ENCODE assay signal across 1 cellular context in the genomic region with DNA sequence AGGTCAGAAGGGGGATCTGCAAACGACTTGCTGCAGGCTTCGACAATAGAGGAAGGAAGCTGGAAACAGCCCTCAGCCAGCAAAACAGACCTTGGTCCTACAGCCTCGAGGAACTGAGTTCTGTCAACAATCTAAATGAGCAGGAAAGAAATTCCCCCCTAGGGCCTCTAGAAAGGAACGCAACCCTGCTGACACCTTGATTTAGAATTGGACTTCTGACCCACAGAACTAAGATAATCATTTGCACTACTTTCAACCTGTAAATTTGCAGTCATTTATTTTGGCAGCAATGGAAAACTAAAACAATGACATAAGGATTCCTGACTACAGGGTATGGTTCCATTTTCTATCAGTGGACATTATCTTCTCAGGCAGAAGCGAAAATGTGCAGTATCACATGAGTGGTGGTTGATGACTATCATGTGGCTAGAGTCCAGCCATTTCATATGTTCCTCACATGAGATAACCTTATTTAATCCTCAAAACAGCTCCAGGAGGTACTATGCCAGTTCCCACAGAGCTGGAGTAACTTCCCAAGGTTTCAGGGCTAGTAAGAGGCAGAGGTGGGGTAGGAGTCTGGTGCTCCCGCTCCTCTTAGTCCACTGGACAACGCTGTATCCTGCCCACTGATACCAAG.
A peak's percentile ranks its signal among the peaks of the same experiment; 100 is the strongest.
TF ChIP-seq lines count a peak whose summit lies in the region.

No MANE protein-coding gene starts in this region.

TF ChIP-seq in HepG2, 621 proteins besides CTCF, POLR2A, EP300 and RAD21 (continued from another document and continues in another):
- TF ChIP-seq, protein P1, sequence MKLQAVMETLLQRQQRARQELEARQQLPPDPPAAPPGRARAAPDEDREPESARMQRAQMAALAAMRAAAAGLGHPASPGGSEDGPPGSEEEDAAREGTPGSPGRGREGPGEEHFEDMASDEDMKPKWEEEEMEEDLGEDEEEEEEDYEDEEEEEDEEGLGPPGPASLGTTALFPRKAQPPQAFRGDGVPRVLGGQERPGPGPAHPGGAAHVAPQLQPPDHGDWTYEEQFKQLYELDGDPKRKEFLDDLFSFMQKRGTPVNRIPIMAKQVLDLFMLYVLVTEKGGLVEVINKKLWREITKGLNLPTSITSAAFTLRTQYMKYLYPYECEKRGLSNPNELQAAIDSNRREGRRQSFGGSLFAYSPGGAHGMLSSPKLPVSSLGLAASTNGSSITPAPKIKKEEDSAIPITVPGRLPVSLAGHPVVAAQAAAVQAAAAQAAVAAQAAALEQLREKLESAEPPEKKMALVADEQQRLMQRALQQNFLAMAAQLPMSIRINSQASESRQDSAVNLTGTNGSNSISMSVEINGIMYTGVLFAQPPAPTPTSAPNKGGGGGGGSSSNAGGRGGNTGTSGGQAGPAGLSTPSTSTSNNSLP (IDR thresholded peaks at IDR 0.05; ENCODE audit: low read depth, low read length), result no peak; the same call in 1 of the 2 replicates
- peak; percentile 37; the same call in 1 of the 2 replicates for TF ChIP-seq GATAD2A (CRISPR knock-in tag; IDR thresholded peaks at IDR 0.05)
- no peak for TF ChIP-seq ZSCAN20 (CRISPR knock-in tag; IDR thresholded peaks at IDR 0.05; ENCODE audit: borderline replicate concordance)
- no peak for TF ChIP-seq ZNF383 (CRISPR knock-in tag; IDR thresholded peaks at IDR 0.05; ENCODE audit: borderline replicate concordance)
- no peak for TF ChIP-seq PHF8 (CRISPR knock-in tag; IDR thresholded peaks at IDR 0.05)
- TF ChIP-seq AHDC1 (CRISPR knock-in tag; IDR thresholded peaks at IDR 0.05; ENCODE audit: borderline replicate concordance), result peak; percentile 74; the same call in 1 of the 2 replicates
- no peak for TF ChIP-seq FOXP1 (IDR thresholded peaks at IDR 0.05)
- 0 out of 2 replicates have a peak, but pooled peaks have one; percentile 41 for TF ChIP-seq FOXP1 (CRISPR knock-in tag; IDR thresholded peaks at IDR 0.05)
- TF ChIP-seq RAD51 (IDR thresholded peaks at IDR 0.05; ENCODE audit: borderline replicate concordance), result no peak
- TF ChIP-seq, protein P2, sequence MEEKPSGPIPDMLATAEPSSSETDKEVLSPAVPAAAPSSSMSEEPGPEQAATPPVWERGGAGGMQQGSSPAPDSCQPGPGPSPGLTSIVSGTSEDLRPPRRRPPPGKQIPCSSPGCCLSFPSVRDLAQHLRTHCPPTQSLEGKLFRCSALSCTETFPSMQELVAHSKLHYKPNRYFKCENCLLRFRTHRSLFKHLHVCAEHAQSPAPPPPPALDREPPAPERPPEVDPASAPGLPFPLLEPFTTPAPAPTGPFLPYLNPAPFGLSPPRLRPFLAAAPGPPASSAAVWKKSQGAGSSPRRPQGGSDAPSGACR (CRISPR knock-in tag; IDR thresholded peaks at IDR 0.05), result no peak
- no peak for TF ChIP-seq BRCA1 (CRISPR knock-in tag; IDR thresholded peaks at IDR 0.05)
- TF ChIP-seq NFRKB (IDR thresholded peaks at IDR 0.05), result no peak
- no peak for TF ChIP-seq ZBTB25 (CRISPR knock-in tag; IDR thresholded peaks at IDR 0.05)
- TF ChIP-seq HMG20B (CRISPR knock-in tag; conservative IDR thresholded peaks at IDR 0.05), result no peak
- TF ChIP-seq GABPA (IDR thresholded peaks at IDR 0.05; ENCODE audit: low read depth, low read length), result no peak
- TF ChIP-seq GABPA (CRISPR knock-in tag; IDR thresholded peaks at IDR 0.05; ENCODE audit: low read depth), result peak; percentile 14; the same call in 1 of the 2 replicates
- TF ChIP-seq, protein P3, sequence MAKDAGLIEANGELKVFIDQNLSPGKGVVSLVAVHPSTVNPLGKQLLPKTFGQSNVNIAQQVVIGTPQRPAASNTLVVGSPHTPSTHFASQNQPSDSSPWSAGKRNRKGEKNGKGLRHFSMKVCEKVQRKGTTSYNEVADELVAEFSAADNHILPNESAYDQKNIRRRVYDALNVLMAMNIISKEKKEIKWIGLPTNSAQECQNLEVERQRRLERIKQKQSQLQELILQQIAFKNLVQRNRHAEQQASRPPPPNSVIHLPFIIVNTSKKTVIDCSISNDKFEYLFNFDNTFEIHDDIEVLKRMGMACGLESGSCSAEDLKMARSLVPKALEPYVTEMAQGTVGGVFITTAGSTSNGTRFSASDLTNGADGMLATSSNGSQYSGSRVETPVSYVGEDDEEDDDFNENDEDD (CRISPR knock-in tag; IDR thresholded peaks at IDR 0.05; ENCODE audit: borderline replicate concordance), result no peak
- no peak for TF ChIP-seq SNRNP70 (IDR thresholded peaks at IDR 0.05; ENCODE audit: low read depth, low read length)
- no peak for TF ChIP-seq ZBTB21 (CRISPR knock-in tag; IDR thresholded peaks at IDR 0.05)
- TF ChIP-seq ATM (IDR thresholded peaks at IDR 0.05; ENCODE audit: borderline replicate concordance), result no peak
- TF ChIP-seq KDM6A (CRISPR knock-in tag; IDR thresholded peaks at IDR 0.05; ENCODE audit: low read depth), result peak; percentile 78; the same call in 1 of the 2 replicates
- no peak for TF ChIP-seq ZNF747 (CRISPR knock-in tag; IDR thresholded peaks at IDR 0.05; ENCODE audit: borderline replicate concordance)
- no peak for TF ChIP-seq ZNF780A (CRISPR knock-in tag; IDR thresholded peaks at IDR 0.05)
- TF ChIP-seq SOX13 (IDR thresholded peaks at IDR 0.05), result no peak
- peak in 1 of 2 experiments; percentile 17; a peak in 1 of 4 replicates for TF ChIP-seq SOX13 (CRISPR knock-in tag; conservative IDR thresholded peaks at IDR 0.05 in 1 of 2, IDR thresholded peaks at IDR 0.05 in 1 of 2)
- peak; percentile 51; the same call in 1 of the 2 replicates for TF ChIP-seq HNF4G (IDR thresholded peaks at IDR 0.05; ENCODE audit: borderline replicate concordance, low read depth, low read length)
- TF ChIP-seq HNF4G (CRISPR knock-in tag; IDR thresholded peaks at IDR 0.05; ENCODE audit: borderline replicate concordance, low read depth), result no peak
- no peak for TF ChIP-seq SP1 (IDR thresholded peaks at IDR 0.05)
- no peak for TF ChIP-seq SP1 (CRISPR knock-in tag; IDR thresholded peaks at IDR 0.05)
- TF ChIP-seq TGIF2 (CRISPR knock-in tag; IDR thresholded peaks at IDR 0.05), result no peak
- no peak for TF ChIP-seq RCOR2 (CRISPR knock-in tag; IDR thresholded peaks at IDR 0.05)
- TF ChIP-seq ARID5B (CRISPR knock-in tag; IDR thresholded peaks at IDR 0.05), result peak; percentile 61
- TF ChIP-seq, protein P4, sequence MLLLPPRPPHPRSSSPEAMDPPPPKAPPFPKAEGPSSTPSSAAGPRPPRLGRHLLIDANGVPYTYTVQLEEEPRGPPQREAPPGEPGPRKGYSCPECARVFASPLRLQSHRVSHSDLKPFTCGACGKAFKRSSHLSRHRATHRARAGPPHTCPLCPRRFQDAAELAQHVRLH (CRISPR knock-in tag; IDR thresholded peaks at IDR 0.05; ENCODE audit: borderline replicate concordance, low read depth), result no peak
- TF ChIP-seq ZNF644 (CRISPR knock-in tag; IDR thresholded peaks at IDR 0.05; ENCODE audit: low read depth), result no peak
- peak; percentile 62; the same call in 1 of the 2 replicates for TF ChIP-seq CREM (IDR thresholded peaks at IDR 0.05)
- no peak for TF ChIP-seq CREM (CRISPR knock-in tag; IDR thresholded peaks at IDR 0.05)
- no peak for TF ChIP-seq ZFP1 (CRISPR knock-in tag; IDR thresholded peaks at IDR 0.05)
- TF ChIP-seq HIVEP1 (CRISPR knock-in tag; IDR thresholded peaks at IDR 0.05), result no peak
- TF ChIP-seq ZNF775 (CRISPR knock-in tag; IDR thresholded peaks at IDR 0.05; ENCODE audit: borderline replicate concordance), result no peak
- TF ChIP-seq ZNF251 (CRISPR knock-in tag; IDR thresholded peaks at IDR 0.05), result no peak
